ENCODE assay signal across 1 cellular context in genomic region chr19:1167687-1168561, GRCh38.
TF ChIP-seq lines count a peak whose summit lies in the region.

No MANE protein-coding gene starts in this region.

TF ChIP-seq in GM12878, 131 proteins besides CTCF, POLR2A, EP300 and RAD21:
- TF ChIP-seq FOS (IDR thresholded peaks at IDR 0.05; ENCODE audit: borderline replicate concordance, extremely low read depth, insufficient read length) = no peak
- TF ChIP-seq POLR2AphosphoS5 (IDR thresholded peaks at IDR 0.05; ENCODE audit: low read length) = 0 out of 2 replicates have a peak, but pooled peaks have one; percentile 7
TF ChIP-seq in GM12878: peak in this region for 1.
